ENCODE assay signal across 24 cellular contexts in the genomic region with DNA sequence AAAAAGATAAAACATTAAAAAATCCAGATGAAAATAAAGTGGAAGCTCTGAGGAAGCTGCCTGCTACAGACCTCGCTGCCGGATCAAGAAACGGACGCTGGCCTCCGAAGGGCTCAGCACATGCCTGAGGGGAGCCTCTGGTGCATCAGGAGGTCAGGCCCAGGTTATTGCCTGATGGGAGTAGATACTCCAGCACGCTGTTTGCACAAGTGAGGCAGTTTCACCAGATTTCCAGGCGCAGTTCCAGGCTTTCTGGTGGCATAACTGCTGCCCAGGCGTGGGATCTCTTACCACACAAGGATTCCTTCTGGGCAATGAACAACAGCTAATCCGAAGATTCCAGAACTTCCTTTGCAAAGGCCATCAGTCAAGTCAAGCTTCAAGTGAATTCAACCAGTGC.
"Had no signal": no experiment of that assay in that cellular context is flagged by ENCODE, and none has a peak within 500 bp of the region (broad histone marks: within the 10 kb centered on the region; RNA-seq: fewer than 3 reads in every experiment).

No MANE protein-coding gene starts in this region.

- H3K36me3 Mint-ChIP-seq: activated naive CD4-positive, alpha-beta T cell treated with anti-CD3 and anti-CD28 coated beads, Interleukin-2, amount 50 U/mL, for 72 hours; memory B cell; stimulated activated effector memory CD8-positive, alpha-beta T cell treated with anti-CD3 and anti-CD28 coated beads, Interleukin-12 subunit alpha, Interleukin-12 subunit beta, amount 100 ng/mL, for 72 hours; T-cell had no signal

- H3K9me3 Mint-ChIP-seq: activated CD4-positive, alpha-beta T cell treated with anti-CD3 and anti-CD28 coated beads, Interleukin-2, amount 10 ng/mL, durations not matched to agents 7 days and 5 days; activated CD8-positive, alpha-beta T cell treated with anti-CD3 and anti-CD28 coated beads for 36 hours; activated naive CD4-positive, alpha-beta T cell treated with anti-CD3 and anti-CD28 coated beads, Interleukin-2, amount 50 U/mL, for 72 hours; activated T-helper 17 cell treated with anti-CD3 and anti-CD28 coated beads, Interleukin-2, amount 50 U/mL, for 72 hours; endodermal cell; nephron; stimulated activated effector memory CD8-positive, alpha-beta T cell treated with anti-CD3 and anti-CD28 coated beads, Interleukin-12 subunit alpha, Interleukin-12 subunit beta, amount 100 ng/mL, for 72 hours; stimulated activated naive CD8-positive, alpha-beta T cell treated with anti-CD3 and anti-CD28 coated beads, Interleukin-15, amount 100 ng/mL, for 72 hours; T-cell; T-helper 2 cell treated with Interferon-gamma antibody and Interleukin-4, amounts not matched to agents 5 μg/mL and 100 μg/mL, for 36 hours had no signal

- H3K4me2 ChIP-seq: hepatocyte had no signal

- H3K4me3 Mint-ChIP-seq: activated CD4-positive, alpha-beta T cell treated with anti-CD3 and anti-CD28 coated beads, Interleukin-2, amount 10 ng/mL, durations not matched to agents 7 days and 5 days; activated CD8-positive, alpha-beta T cell treated with anti-CD3 and anti-CD28 coated beads for 36 hours; activated T-helper 17 cell treated with anti-CD3 and anti-CD28 coated beads, Interleukin-2, amount 50 U/mL, for 72 hours; endodermal cell; memory B cell; nephron; stimulated activated effector memory CD8-positive, alpha-beta T cell treated with anti-CD3 and anti-CD28 coated beads, Interleukin-12 subunit alpha, Interleukin-12 subunit beta, amount 100 ng/mL, for 72 hours; stimulated activated naive CD8-positive, alpha-beta T cell treated with anti-CD3 and anti-CD28 coated beads, Interleukin-15, amount 100 ng/mL, for 72 hours; T-cell; T-helper 2 cell treated with Interferon-gamma antibody and Interleukin-4, amounts not matched to agents 5 μg/mL and 100 μg/mL, for 36 hours had no signal

- H2AFZ ChIP-seq: hepatocyte, parathyroid adenoma had no signal

- H3K79me2 ChIP-seq: hepatocyte, parathyroid adenoma had no signal

- H3K27me3 ChIP-seq: ascending aorta, hepatocyte, tibial nerve had no signal

- H3K4me3 ChIP-seq: ascending aorta, coronary artery, hepatocyte, tibial nerve had no signal

- H3K36me3 ChIP-seq: ascending aorta, tibial nerve had no signal

- DNase-seq: activated CD4-positive, alpha-beta T cell treated with anti-CD3 and anti-CD28 coated beads, Interleukin-2, amount 10 ng/mL, durations not matched to agents 7 days and 5 days; activated CD8-positive, alpha-beta T cell treated with anti-CD3 and anti-CD28 coated beads for 36 hours; activated T-cell treated with anti-CD3 and anti-CD28 coated beads, Interleukin-2, amount 50 U/mL, for 1 hour; cerebellar nuclear complex; endodermal cell; foreskin melanocyte; glutamatergic neuron; right cardiac atrium; small intestine; stimulated activated CD4-positive, alpha-beta T cell treated with anti-CD3 and anti-CD28 coated beads, Interleukin-2, amount 100 ng/mL, for 24 hours; stimulated activated naive CD8-positive, alpha-beta T cell treated with anti-CD3 and anti-CD28 coated beads, Interleukin-15, amount 100 ng/mL, for 72 hours; T-cell had no signal

- H3K27ac Mint-ChIP-seq: activated CD4-positive, alpha-beta T cell treated with anti-CD3 and anti-CD28 coated beads, Interleukin-2, amount 10 ng/mL, durations not matched to agents 7 days and 5 days; activated CD8-positive, alpha-beta T cell treated with anti-CD3 and anti-CD28 coated beads for 36 hours; activated naive CD4-positive, alpha-beta T cell treated with anti-CD3 and anti-CD28 coated beads, Interleukin-2, amount 50 U/mL, for 72 hours; activated T-helper 17 cell treated with anti-CD3 and anti-CD28 coated beads, Interleukin-2, amount 50 U/mL, for 72 hours; endodermal cell; memory B cell; nephron; stimulated activated effector memory CD8-positive, alpha-beta T cell treated with anti-CD3 and anti-CD28 coated beads, Interleukin-12 subunit alpha, Interleukin-12 subunit beta, amount 100 ng/mL, for 72 hours; stimulated activated naive CD8-positive, alpha-beta T cell treated with anti-CD3 and anti-CD28 coated beads, Interleukin-15, amount 100 ng/mL, for 72 hours; T-cell; T-helper 2 cell treated with Interferon-gamma antibody and Interleukin-4, amounts not matched to agents 5 μg/mL and 100 μg/mL, for 36 hours had no signal

- ATAC-seq: activated CD8-positive, alpha-beta T cell treated with anti-CD3 and anti-CD28 coated beads for 36 hours; activated naive CD4-positive, alpha-beta T cell treated with anti-CD3 and anti-CD28 coated beads, Interleukin-2, amount 50 U/mL, for 72 hours; activated T-helper 17 cell treated with anti-CD3 and anti-CD28 coated beads, Interleukin-2, amount 50 U/mL, for 72 hours; right cardiac atrium; stimulated activated effector memory CD8-positive, alpha-beta T cell treated with anti-CD3 and anti-CD28 coated beads, Interleukin-12 subunit alpha, Interleukin-12 subunit beta, amount 100 ng/mL, for 72 hours; stimulated activated naive CD8-positive, alpha-beta T cell treated with anti-CD3 and anti-CD28 coated beads, Interleukin-15, amount 100 ng/mL, for 72 hours; T-cell had no signal

- H3K4me1 Mint-ChIP-seq: activated CD4-positive, alpha-beta T cell treated with anti-CD3 and anti-CD28 coated beads, Interleukin-2, amount 10 ng/mL, durations not matched to agents 7 days and 5 days; activated T-helper 17 cell treated with anti-CD3 and anti-CD28 coated beads, Interleukin-2, amount 50 U/mL, for 72 hours; memory B cell; stimulated activated effector memory CD8-positive, alpha-beta T cell treated with anti-CD3 and anti-CD28 coated beads, Interleukin-12 subunit alpha, Interleukin-12 subunit beta, amount 100 ng/mL, for 72 hours; stimulated activated naive CD8-positive, alpha-beta T cell treated with anti-CD3 and anti-CD28 coated beads, Interleukin-15, amount 100 ng/mL, for 72 hours; T-cell had no signal

- H3K27ac ChIP-seq: ascending aorta, coronary artery, hepatocyte, parathyroid adenoma, tibial nerve, VCaP had no signal

- H3K4me1 ChIP-seq: ascending aorta, parathyroid adenoma, tibial nerve had no signal

- H3K27me3 Mint-ChIP-seq: activated CD4-positive, alpha-beta T cell treated with anti-CD3 and anti-CD28 coated beads, Interleukin-2, amount 10 ng/mL, durations not matched to agents 7 days and 5 days had no signal

- H3K9ac ChIP-seq: parathyroid adenoma had no signal

- H3K9me3 ChIP-seq: ascending aorta, tibial nerve had no signal
